Comparison of ENCODE assay signal across 9 cellular contexts in genomic region chr10:86688398-86688921, GRCh38. TPM values are rescaled to one million over a fixed set of nuclear protein-coding genes. Genes with fewer than 3 reads are reported as not detected.
DNase-seq lines count a peak whose midpoint lies in the region; ATAC-seq, FAIRE-seq and TF ChIP-seq lines count a peak whose summit lies in the region.
"Had no signal": no experiment of that assay in that cellular context is flagged by ENCODE, and none has a peak within 500 bp of the region (broad histone marks: within the 10 kb centered on the region; RNA-seq: fewer than 3 reads in every experiment).

No MANE protein-coding gene starts in this region.

- peaks cover 5% of the 10 kb centered on the region for H3K4me1 Mint-ChIP-seq in CD4-positive, alpha-beta T cell (ENCODE audit: low read depth)
- peaks cover 4% of the 10 kb centered on the region for H3K4me1 Mint-ChIP-seq in activated T-cell treated with anti-CD3 and anti-CD28 coated beads, Interleukin-2, amount 50 U/mL, for 24 hours (ENCODE audit: low read depth)
- peaks cover 29% of the 10 kb centered on the region for H3K4me1 Mint-ChIP-seq in neural progenitor cell

- H3K9me3 Mint-ChIP-seq in CD4-positive, alpha-beta T cell, result no peaks in the 10 kb centered on the region
- H3K9me3 Mint-ChIP-seq in activated T-cell treated with anti-CD3 and anti-CD28 coated beads, Interleukin-2, amount 50 U/mL, for 24 hours, result no peaks in the 10 kb centered on the region
- H3K9me3 Mint-ChIP-seq in neural progenitor cell, result no peaks in the 10 kb centered on the region

- CTCF ChIA-PET in CD4-positive, alpha-beta T cell (lab: Charles Lee), result interaction anchor here (0.5 kb wide), 1 partner anchor 364 kb away, joined by 3 read pairs; no protein-coding TSS in a partner anchor

- TF ChIP-seq CTCF in CD4-positive, alpha-beta T cell (IDR thresholded peaks at IDR 0.05), result peak; percentile 81
- peak; percentile 75 for TF ChIP-seq CTCF in OCI-LY1 (IDR thresholded peaks at IDR 0.05; ENCODE audit: low read length)
- peak; percentile 90 for TF ChIP-seq CTCF in fibroblast of mammary gland (conservative IDR thresholded peaks at IDR 0.05; ENCODE audit: control insufficient read depth, insufficient read depth, low read depth, low read length)
- TF ChIP-seq CTCF in neural progenitor cell (IDR thresholded peaks at IDR 0.05), result peak; percentile 77
- peak; percentile 87 to 90 (median 88) for TF ChIP-seq CTCF in transverse colon (IDR thresholded peaks at IDR 0.05)

- WGBS in transverse colon (ENCODE audit: low coverage in 1 of 2), 2 donors, result 38 to 45% methylated on average over 5 to 8 of the region's 8 CpGs

- H3K27ac Mint-ChIP-seq in CD4-positive, alpha-beta T cell, result no peak overlapping the region
- no peak overlapping the region for H3K27ac Mint-ChIP-seq in activated T-cell treated with anti-CD3 and anti-CD28 coated beads, Interleukin-2, amount 50 U/mL, for 24 hours
- H3K27ac Mint-ChIP-seq in neural progenitor cell, result no peak overlapping the region

- peaks cover 10% of the 10 kb centered on the region for H3K27me3 Mint-ChIP-seq in CD4-positive, alpha-beta T cell
- H3K27me3 Mint-ChIP-seq in activated T-cell treated with anti-CD3 and anti-CD28 coated beads, Interleukin-2, amount 50 U/mL, for 24 hours, result no peaks in the 10 kb centered on the region
- H3K27me3 Mint-ChIP-seq in neural progenitor cell (ENCODE audit: insufficient read depth, low read depth), result peaks cover 7% of the 10 kb centered on the region

- POLR2A ChIA-PET in CD4-positive, alpha-beta T cell (lab: Charles Lee), result no interaction called here

- no peaks in the 10 kb centered on the region for H4K20me1 ChIP-seq in OCI-LY1 (ENCODE audit: insufficient read depth, low read length)
- no peaks in the 10 kb centered on the region for H4K20me1 ChIP-seq in neural progenitor cell (ENCODE audit: low read depth)

- no peak overlapping the region for H3K4me3 Mint-ChIP-seq in CD4-positive, alpha-beta T cell
- no peak overlapping the region for H3K4me3 Mint-ChIP-seq in activated T-cell treated with anti-CD3 and anti-CD28 coated beads, Interleukin-2, amount 50 U/mL, for 24 hours
- no peak overlapping the region for H3K4me3 Mint-ChIP-seq in neural progenitor cell

- in situ Hi-C loops in transverse colon (cut with MboI; ENCODE audit: low pct_ligation_motif_present in 1 of 4, low pct_unique_long_range_greater_than_20kb in 1 of 4, low sequenced_read_pairs in 3 of 4), result no loop called here

- peak; percentile 88 for FAIRE-seq in GM19239 (lab: Jason Lieb, UNC)

- H3K27me3 ChIP-seq in CD4-positive, alpha-beta T cell (ENCODE audit: control insufficient read depth, insufficient read depth, low read length), result no peaks in the 10 kb centered on the region
- H3K27me3 ChIP-seq in OCI-LY1 (ENCODE audit: insufficient read depth, low read length) (no peaks in the 10 kb centered on the region), neural progenitor cell (no peaks in the 10 kb centered on the region), transverse colon (peaks cover 4% of the 10 kb centered on the region)

- no peaks in the 10 kb centered on the region for H3K36me3 Mint-ChIP-seq in CD4-positive, alpha-beta T cell (ENCODE audit: low read depth)
- no peaks in the 10 kb centered on the region for H3K36me3 Mint-ChIP-seq in activated T-cell treated with anti-CD3 and anti-CD28 coated beads, Interleukin-2, amount 50 U/mL, for 24 hours (ENCODE audit: low read depth)
- H3K36me3 Mint-ChIP-seq in neural progenitor cell, result no peaks in the 10 kb centered on the region

- H3K79me2 ChIP-seq in OCI-LY1 (ENCODE audit: insufficient read depth, low read length) (no peaks in the 10 kb centered on the region), neural progenitor cell (ENCODE audit: low read depth) (no peaks in the 10 kb centered on the region)

- H2AFZ ChIP-seq in OCI-LY1 (ENCODE audit: low read length), result no peak overlapping the region
- no peak overlapping the region for H2AFZ ChIP-seq in neural progenitor cell (replicated peaks)

- intact Hi-C loops in CD4-positive, alpha-beta T cell (cut with DNase I, micrococcal nuclease), result loop anchor here (1.0 to 10.0 kb wide), 3 partner anchors 211 to 456 kb away; partner anchors contain the start of gene ADIRF (in 1 of the 2)
- intact Hi-C loops in transverse colon (cut with DNase I; ENCODE audit: low total_unique reads), result no loop called here

- no peaks in the 10 kb centered on the region for H3K36me3 ChIP-seq in OCI-LY1 (ENCODE audit: insufficient read depth, low read length)
- H3K36me3 ChIP-seq in neural progenitor cell, result no peaks in the 10 kb centered on the region
- no peaks in the 10 kb centered on the region for H3K36me3 ChIP-seq in transverse colon

- peak overlapping the region; percentile 11 for H3K4me3 ChIP-seq in OCI-LY1 (ENCODE audit: low read depth, low read length, poor library complexity, severe bottlenecking)
- no peak overlapping the region for H3K4me3 ChIP-seq in fibroblast of mammary gland (ENCODE audit: control insufficient read depth, low read depth, low read length)
- no peak overlapping the region for H3K4me3 ChIP-seq in neural progenitor cell
- no peak overlapping the region for H3K4me3 ChIP-seq in transverse colon
- H3K4me3 ChIP-seq: SK-N-MC had no signal

- H3K9me3 ChIP-seq in CD4-positive, alpha-beta T cell (ENCODE audit: control insufficient read depth, low read length), result no peaks in the 10 kb centered on the region
- H3K9me3 ChIP-seq in OCI-LY1 (ENCODE audit: low read length) (no peaks in the 10 kb centered on the region), neural progenitor cell (ENCODE audit: low read depth) (no peaks in the 10 kb centered on the region), transverse colon (no peaks in the 10 kb centered on the region)

- peak; percentile 94 for ATAC-seq in CD4-positive, alpha-beta T cell (ENCODE audit: poor library complexity)
- peak; percentile 79 for ATAC-seq in HG03378 (IDR thresholded peaks at IDR 0.05; ENCODE audit: unreplicated experiment)

- H3K27ac ChIP-seq in CD4-positive, alpha-beta T cell (ENCODE audit: low read depth, low read length), result no peak overlapping the region
- no peak overlapping the region for H3K27ac ChIP-seq in OCI-LY1 (ENCODE audit: low read depth, low read length, poor library complexity, severe bottlenecking)
- no peak overlapping the region for H3K27ac ChIP-seq in neural progenitor cell
- peak overlapping the region in 2 of 4 donors; percentile 20 to 27 for H3K27ac ChIP-seq in transverse colon
- H3K27ac ChIP-seq: SK-N-MC had no signal

- no peaks in the 10 kb centered on the region for H3K9me2 ChIP-seq in OCI-LY1 (ENCODE audit: low read depth, low read length)

- H3K9ac ChIP-seq in OCI-LY1 (ENCODE audit: low read length), result no peak overlapping the region
- no peak overlapping the region for H3K9ac ChIP-seq in neural progenitor cell

- H3K4me1 ChIP-seq in OCI-LY1 (ENCODE audit: insufficient read depth, low read length, severe bottlenecking) (peaks cover 6% of the 10 kb centered on the region), neural progenitor cell (peaks cover 21% of the 10 kb centered on the region), transverse colon (peaks cover 8 to 30% (median 17%) of the 10 kb centered on the region in 4 donors)

- TF ChIP-seq EP300 in transverse colon (IDR thresholded peaks at IDR 0.05; ENCODE audit: low read depth), result no peak

- H3K4me2 ChIP-seq in OCI-LY1 (ENCODE audit: low read length), result peak overlapping the region; percentile 32; the same call in 1 of the 2 replicates
- no peak overlapping the region for H3K4me2 ChIP-seq in neural progenitor cell

- peak; percentile 19 to 51 (median 30) for DNase-seq in CD4-positive, alpha-beta T cell
- peak; percentile 87 for DNase-seq in GM19239 (ENCODE audit: insufficient read length, low spot score)
- DNase-seq in activated T-cell treated with anti-CD3 and anti-CD28 coated beads, Interleukin-2, amount 50 U/mL, for 24 hours, result peak; percentile 59
- DNase-seq in fibroblast of mammary gland (ENCODE audit: low read depth), result peak; percentile 72
- DNase-seq in neural progenitor cell (ENCODE audit: low spot score), result peak; percentile 79
- DNase-seq in transverse colon, result peak; percentile 63

- no peak for TF ChIP-seq POLR2A in transverse colon (IDR thresholded peaks at IDR 0.05)

- H3F3A ChIP-seq in OCI-LY1 (ENCODE audit: insufficient read depth, low read length) (no peaks in the 10 kb centered on the region), neural progenitor cell (ENCODE audit: low read depth) (peaks cover 1% of the 10 kb centered on the region)

RNA-seq across cellular contexts. Expression of gene LDB3, which starts 20.1 kb away (rescaled TPM):
- total RNA-seq in CD4-positive, alpha-beta T cell, result under 1 TPM; 0.05 to 0.08 TPM
- total RNA-seq in neural progenitor cell (ENCODE audit: low replicate concordance) (0.03 TPM in 1 of 2 replicates, not detected in the other), transverse colon (10 to 100 TPM in 1 of 4 donors, 1 to 10 TPM in 3; 2.2 to 32.5 (median 2.9) TPM)

RNA-seq across cellular contexts. Expression of gene OPN4, which starts 34.1 kb away (rescaled TPM):
- not detected for total RNA-seq in CD4-positive, alpha-beta T cell
- total RNA-seq in neural progenitor cell (ENCODE audit: low replicate concordance) (not detected in 2 replicates), transverse colon (1 to 10 TPM in 1 of 4 donors, not detected in 3; 1.5 TPM)

Comparison
In these comparisons a context has a peak if more than half of its experiments do, and no peak if none do; other contexts are left out.
1. DNase-seq: peak in every context shown above with its lines; median percentile 87 in GM19239; 79 in neural progenitor cell; 72 in fibroblast of mammary gland; 63 in transverse colon; 59 in activated T-cell treated with anti-CD3 and anti-CD28 coated beads, Interleukin-2, amount 50 U/mL, for 24 hours; 30 in CD4-positive, alpha-beta T cell.